19 cellular contexts compared by ENCODE assay signal in genomic region chr20:19861147-19861759, GRCh38.
DNase-seq lines count a peak whose midpoint lies in the region; ATAC-seq, FAIRE-seq and TF ChIP-seq lines count a peak whose summit lies in the region.
"Had no signal": no experiment of that assay in that cellular context is flagged by ENCODE, and none has a peak within 500 bp of the region (broad histone marks: within the 10 kb centered on the region; RNA-seq: fewer than 3 reads in every experiment).

No MANE protein-coding gene starts in this region.

- H4K12ac ChIP-seq in trophoblast cell (ENCODE audit: low read depth, low read length) = no peak overlapping the region

- H4K8ac ChIP-seq in trophoblast cell (ENCODE audit: low read depth, low read length) = no peak overlapping the region

- peaks cover 12% of the 10 kb centered on the region for H3K4me1 ChIP-seq in Caco-2
- no peaks in the 10 kb centered on the region for H3K4me1 ChIP-seq in GM12878 (ENCODE audit: control insufficient read depth, insufficient read depth, low read length)
- H3K4me1 ChIP-seq in trophoblast cell (ENCODE audit: control insufficient read depth in 1 of 2, insufficient read depth in 2 of 2, low read length in 2 of 2) = no peaks in the 10 kb centered on the region
- H3K4me1 ChIP-seq in stomach = peaks cover 0 to 13% (median 0%) of the 10 kb centered on the region in 4 donors

- H2BK5ac ChIP-seq in trophoblast cell (ENCODE audit: low read depth, low read length, poor library complexity) = no peak overlapping the region

- H3K9me3 ChIP-seq in Caco-2 (no peaks in the 10 kb centered on the region; the same call in 1 of the 2 replicates), GM12878 (replicated peaks; ENCODE audit: control insufficient read depth, insufficient read depth, low read length) (no peaks in the 10 kb centered on the region), trophoblast cell (ENCODE audit: insufficient read depth, low read depth, low read length) (no peaks in the 10 kb centered on the region), stomach (no peaks in the 10 kb centered on the region)

- H3K27ac ChIP-seq in GM12878 (ENCODE audit: control insufficient read depth, insufficient read depth) (no peak overlapping the region), trophoblast cell (ENCODE audit: low read depth, low read length) (no peak overlapping the region), stomach (no peak overlapping the region)
- H3K27ac ChIP-seq: BLaER1 treated with 17β-estradiol and CSF1 and Interleukin-3, amounts not matched to agents 10 nM and 100 nM had no signal

- peaks cover 26% of the 10 kb centered on the region for H3K9me3 Mint-ChIP-seq in Caco-2 (ENCODE audit: unreplicated experiment)
- H3K9me3 Mint-ChIP-seq in activated T-helper 2 cell treated with anti-CD3 and anti-CD28 coated beads, Interferon-gamma antibody, Interleukin-2, Interleukin-4, amounts not matched to agents 10 μg/mL and 5 μg/mL and 100 μg/mL, durations not matched to agents 14 hours and 24 hours and 36 hours = no peaks in the 10 kb centered on the region

- no peak for TF ChIP-seq POLR2A in GM12878 (IDR thresholded peaks at IDR 0.05; ENCODE audit: low read depth, low read length)
- TF ChIP-seq POLR2A in stomach (IDR thresholded peaks at IDR 0.05) = no peak

- no peaks in the 10 kb centered on the region for H3K36me3 ChIP-seq in Caco-2 (ENCODE audit: control insufficient read depth, insufficient read depth, low read length)
- H3K36me3 ChIP-seq in GM12878 (ENCODE audit: control insufficient read depth in 2 of 2, insufficient read depth in 2 of 2, low read length in 1 of 2) = no peaks in the 10 kb centered on the region
- no peaks in the 10 kb centered on the region for H3K36me3 ChIP-seq in trophoblast cell (ENCODE audit: control insufficient read depth in 1 of 2, insufficient read depth in 2 of 2, low read length in 2 of 2)
- H3K36me3 ChIP-seq in stomach = no peaks in the 10 kb centered on the region
- H3K36me3 ChIP-seq: BLaER1 treated with 17β-estradiol and CSF1 and Interleukin-3, amounts not matched to agents 10 nM and 100 nM had no signal

- in situ Hi-C loops in GM12878 (cut with MboI) = no loop called here

- H2BK120ac ChIP-seq in trophoblast cell (ENCODE audit: insufficient read depth, low read length, poor library complexity) = no peak overlapping the region

- H3K23ac ChIP-seq in trophoblast cell (ENCODE audit: low read length) = no peak overlapping the region

- TF ChIP-seq CTCF in Caco-2 (IDR thresholded peaks at IDR 0.05; ENCODE audit: insufficient read depth in 1 of 2, low read depth in 1 of 2, low read length in 1 of 2, severe bottlenecking in 1 of 2, unreplicated experiment in 1 of 2) (no peak), GM12878 (IDR thresholded peaks at IDR 0.05 in 2 of 3, conservative IDR thresholded peaks at IDR 0.05 in 1 of 3; ENCODE audit: control insufficient read depth in 2 of 3, extremely low read depth in 1 of 3, insufficient read depth in 1 of 3, low read depth in 3 of 3, low read length in 3 of 3) (no peak), stomach (IDR thresholded peaks at IDR 0.05) (no peak)

- SMC1A ChIA-PET in GM12878 (lab: Charles Lee; ENCODE audit: uncharacterized antibody, unreplicated experiment) = interaction anchor here (1.0 to 1.4 kb wide), 2 partner anchors 40 to 74 kb away, joined by 4 to 6 read pairs; no protein-coding TSS in a partner anchor

- BruUV-seq in Caco-2 (replicated peaks; lab: Mats Ljungman, UMichigan) (no TSS peak), GM12878 (replicated peaks; lab: Mats Ljungman, UMichigan) (no TSS peak)

- H3K18ac ChIP-seq in trophoblast cell (ENCODE audit: low read length) = no peak overlapping the region

- H3K4ac ChIP-seq in trophoblast cell (ENCODE audit: low read depth, low read length) = no peak overlapping the region

- H2AFZ ChIP-seq in GM12878 (ENCODE audit: control insufficient read depth, low read depth, low read length) (no peak overlapping the region), trophoblast cell (ENCODE audit: insufficient read depth, low read length, poor library complexity) (no peak overlapping the region)
- H2AFZ ChIP-seq: GM23338 had no signal

- H4K91ac ChIP-seq in trophoblast cell (ENCODE audit: low read depth, low read length) = no peak overlapping the region

- peak overlapping the region; percentile 69 for H3K27ac Mint-ChIP-seq in Caco-2 (ENCODE audit: unreplicated experiment)
- H3K27ac Mint-ChIP-seq in activated T-helper 2 cell treated with anti-CD3 and anti-CD28 coated beads, Interferon-gamma antibody, Interleukin-2, Interleukin-4, amounts not matched to agents 10 μg/mL and 5 μg/mL and 100 μg/mL, durations not matched to agents 14 hours and 24 hours and 36 hours = no peak overlapping the region
- H3K27ac Mint-ChIP-seq: GM23338 had no signal

- H2BK12ac ChIP-seq in trophoblast cell (ENCODE audit: low read length) = no peak overlapping the region

- no peaks in the 10 kb centered on the region for H3K79me1 ChIP-seq in trophoblast cell (ENCODE audit: low read length)

- no peaks in the 10 kb centered on the region for H3K79me2 ChIP-seq in GM12878 (ENCODE audit: control insufficient read depth, insufficient read depth, low read length)
- no peaks in the 10 kb centered on the region for H3K79me2 ChIP-seq in trophoblast cell (ENCODE audit: control insufficient read depth, insufficient read depth, low read length, poor library complexity)

- TF ChIP-seq RAD21 in GM12878 (IDR thresholded peaks at IDR 0.05; ENCODE audit: insufficient read depth, low read depth, low read length) = no peak

- CTCF ChIA-PET in Caco-2 (lab: Charles Lee) = no interaction called here
- CTCF ChIA-PET in GM12878 (lab: Yijun Ruan, JAX) = no interaction called here

- no peak for FAIRE-seq in GM12878 (lab: Jason Lieb, UNC)
- FAIRE-seq: D721Med, G401.6, GM12892 had no signal

- H3K4me3 Mint-ChIP-seq in Caco-2 (ENCODE audit: unreplicated experiment) = peak overlapping the region; percentile 11
- no peak overlapping the region for H3K4me3 Mint-ChIP-seq in activated T-helper 2 cell treated with anti-CD3 and anti-CD28 coated beads, Interferon-gamma antibody, Interleukin-2, Interleukin-4, amounts not matched to agents 10 μg/mL and 5 μg/mL and 100 μg/mL, durations not matched to agents 14 hours and 24 hours and 36 hours (ENCODE audit: low read depth)
- H3K4me3 Mint-ChIP-seq: CD4-positive, CD25-positive, alpha-beta regulatory T cell; GM23338 had no signal

- H4K20me1 ChIP-seq in GM12878 (ENCODE audit: control insufficient read depth, insufficient read depth) = no peaks in the 10 kb centered on the region
- H4K20me1 ChIP-seq: BLaER1 treated with 17β-estradiol and CSF1 and Interleukin-3, amounts not matched to agents 10 nM and 100 nM had no signal

- H3K14ac ChIP-seq in trophoblast cell (ENCODE audit: low read length) = no peak overlapping the region

- WGBS in GM12878 (ENCODE audit: insufficient coverage, insufficient replicate concordance, low lambda C conversion rate, missing lambda C conversion rate) = 32% methylated on average over 6 of the region's 6 CpGs
- no CpG with 5 or more reads among the region's 6 CpGs for WGBS in trophoblast cell (ENCODE audit: extremely low coverage, insufficient coverage, insufficient read length)
- WGBS in stomach, 5 donors = 79 to 90% (median 89%) methylated on average over 6 of the region's 6 CpGs

- ATAC-seq in GM12878 = peak; percentile 55
- peak; percentile 55 for ATAC-seq in left colon
- no peak for ATAC-seq in HG03442 (IDR thresholded peaks at IDR 0.05; ENCODE audit: unreplicated experiment)
- ATAC-seq: GM23338 had no signal

- no peak for DNase-seq in Caco-2
- no peak for DNase-seq in GM12878 (ENCODE audit: low read depth, low spot score)
- no peak for DNase-seq in left colon
- peak; percentile 58 to 78 for DNase-seq in trophoblast cell
- DNase-seq in activated T-helper 2 cell treated with anti-CD3 and anti-CD28 coated beads, Interferon-gamma antibody, Interleukin-2, Interleukin-4, amounts not matched to agents 10 μg/mL and 5 μg/mL and 100 μg/mL, durations not matched to agents 14 hours and 24 hours and 36 hours (ENCODE audit: low spot score) = no peak
- no peak for DNase-seq in stomach
- DNase-seq in OCI-M2 (lab: John Stamatoyannopoulos, UW; ENCODE audit: unreplicated experiment) = no peak
- DNase-seq: 8988T; CD4-positive, CD25-positive, alpha-beta regulatory T cell; DMS153; DMS79 treated with DMSO at 0.1 percent for 48 hours; EL; H7 had no signal

- H2AK5ac ChIP-seq in trophoblast cell (ENCODE audit: low read length) = no peak overlapping the region

- peaks cover 18% of the 10 kb centered on the region for H3K4me1 Mint-ChIP-seq in Caco-2 (ENCODE audit: low read depth, unreplicated experiment)
- H3K4me1 Mint-ChIP-seq in activated T-helper 2 cell treated with anti-CD3 and anti-CD28 coated beads, Interferon-gamma antibody, Interleukin-2, Interleukin-4, amounts not matched to agents 10 μg/mL and 5 μg/mL and 100 μg/mL, durations not matched to agents 14 hours and 24 hours and 36 hours (ENCODE audit: low read depth) = no peaks in the 10 kb centered on the region
- H3K4me1 Mint-ChIP-seq: CD4-positive, CD25-positive, alpha-beta regulatory T cell; GM23338 had no signal

- no peaks in the 10 kb centered on the region for H3K27me3 ChIP-seq in Caco-2 (replicated peaks; ENCODE audit: control insufficient read depth, insufficient read depth, low read length)
- H3K27me3 ChIP-seq in GM12878 (replicated peaks in 1 of 2; ENCODE audit: control insufficient read depth in 2 of 2, insufficient read depth in 2 of 2, low read length in 1 of 2) = no peaks in the 10 kb centered on the region
- no peaks in the 10 kb centered on the region for H3K27me3 ChIP-seq in trophoblast cell (ENCODE audit: insufficient read depth, low read length)
- H3K27me3 ChIP-seq in stomach = no peaks in the 10 kb centered on the region
- H3K27me3 ChIP-seq: BLaER1 treated with 17β-estradiol and CSF1 and Interleukin-3, amounts not matched to agents 10 nM and 100 nM had no signal

- H3K36me3 Mint-ChIP-seq in Caco-2 (ENCODE audit: insufficient read depth, unreplicated experiment) = no peaks in the 10 kb centered on the region
- no peaks in the 10 kb centered on the region for H3K36me3 Mint-ChIP-seq in activated T-helper 2 cell treated with anti-CD3 and anti-CD28 coated beads, Interferon-gamma antibody, Interleukin-2, Interleukin-4, amounts not matched to agents 10 μg/mL and 5 μg/mL and 100 μg/mL, durations not matched to agents 14 hours and 24 hours and 36 hours (ENCODE audit: low read depth)
- H3K36me3 Mint-ChIP-seq: CD4-positive, CD25-positive, alpha-beta regulatory T cell had no signal

- RAD21 ChIA-PET in GM12878 (lab: Charles Lee; ENCODE audit: unreplicated experiment) = no interaction called here

- no peaks in the 10 kb centered on the region for H3K27me3 Mint-ChIP-seq in Caco-2 (ENCODE audit: insufficient read depth, unreplicated experiment)
- H3K27me3 Mint-ChIP-seq in activated T-helper 2 cell treated with anti-CD3 and anti-CD28 coated beads, Interferon-gamma antibody, Interleukin-2, Interleukin-4, amounts not matched to agents 10 μg/mL and 5 μg/mL and 100 μg/mL, durations not matched to agents 14 hours and 24 hours and 36 hours (ENCODE audit: low read depth) = no peaks in the 10 kb centered on the region
- H3K27me3 Mint-ChIP-seq: CD4-positive, CD25-positive, alpha-beta regulatory T cell had no signal

- intact Hi-C loops in Caco-2 (cut with micrococcal nuclease; ENCODE audit: unreplicated experiment) (no loop called here), GM12878 (cut with micrococcal nuclease; ENCODE audit: unreplicated experiment) (loop anchor here (2.0 kb wide), 1 partner anchor 46 kb away; no protein-coding TSS in a partner anchor), left colon (cut with DNase I, micrococcal nuclease) (no loop called here), stomach (cut with DNase I; ENCODE audit: low total_unique reads) (no loop called here)
- intact Hi-C loops in activated T-helper 2 cell treated with anti-CD3 and anti-CD28 coated beads, Interferon-gamma antibody, Interleukin-2, Interleukin-4, amounts not matched to agents 10 μg/mL and 5 μg/mL and 100 μg/mL, durations not matched to agents 14 hours and 24 hours and 36 hours (cut with micrococcal nuclease) = no loop called here

- TF ChIP-seq EP300 in GM12878 (IDR thresholded peaks at IDR 0.05; ENCODE audit: borderline replicate concordance in 1 of 2, control insufficient read depth in 1 of 2, low read depth in 2 of 2, low read length in 2 of 2) (no peak), stomach (IDR thresholded peaks at IDR 0.05) (no peak)

- H3K4me2 ChIP-seq in GM12878 (ENCODE audit: control insufficient read depth, insufficient read depth) = no peak overlapping the region
- no peak overlapping the region for H3K4me2 ChIP-seq in trophoblast cell (ENCODE audit: low read length)
- H3K4me2 ChIP-seq: BLaER1 treated with 17β-estradiol and CSF1 and Interleukin-3, amounts not matched to agents 10 nM and 100 nM; GM23338 had no signal

- POLR2A ChIA-PET in Caco-2 (lab: Charles Lee) (no interaction called here), GM12878 (lab: Charles Lee) (interaction anchor here (0.6 kb wide), 1 partner anchor 41 kb away, joined by 3 read pairs; no protein-coding TSS in a partner anchor)

- H3K4me3 ChIP-seq in Caco-2 (ENCODE audit: low read depth, low read length) = no peak overlapping the region
- H3K4me3 ChIP-seq in GM12878 = no peak overlapping the region
- H3K4me3 ChIP-seq in trophoblast cell (ENCODE audit: low read depth, low read length) = no peak overlapping the region
- H3K4me3 ChIP-seq in stomach = no peak overlapping the region
- H3K4me3 ChIP-seq: BLaER1 treated with 17β-estradiol and CSF1 and Interleukin-3, amounts not matched to agents 10 nM and 100 nM; GM23338 had no signal

- H3K9ac ChIP-seq in GM12878 (ENCODE audit: control insufficient read depth, insufficient read depth, low read length) (no peak overlapping the region), trophoblast cell (ENCODE audit: low read length) (no peak overlapping the region)
- H3K9ac ChIP-seq: BLaER1 treated with 17β-estradiol and CSF1 and Interleukin-3, amounts not matched to agents 10 nM and 100 nM had no signal

Comparison
In these comparisons a context has a peak if more than half of its experiments do, and no peak if none do; other contexts are left out.
1. DNase-seq: peak in trophoblast cell (2 of 2); none in Caco-2 (0 of 2), GM12878 (single experiment), left colon (0 of 2), activated T-helper 2 cell treated with anti-CD3 and anti-CD28 coated beads, Interferon-gamma antibody, Interleukin-2, Interleukin-4, amounts not matched to agents 10 μg/mL and 5 μg/mL and 100 μg/mL, durations not matched to agents 14 hours and 24 hours and 36 hours (single experiment), stomach (single experiment) and OCI-M2 (single experiment).